8 cellular contexts compared by ENCODE assay signal in the genomic region with DNA sequence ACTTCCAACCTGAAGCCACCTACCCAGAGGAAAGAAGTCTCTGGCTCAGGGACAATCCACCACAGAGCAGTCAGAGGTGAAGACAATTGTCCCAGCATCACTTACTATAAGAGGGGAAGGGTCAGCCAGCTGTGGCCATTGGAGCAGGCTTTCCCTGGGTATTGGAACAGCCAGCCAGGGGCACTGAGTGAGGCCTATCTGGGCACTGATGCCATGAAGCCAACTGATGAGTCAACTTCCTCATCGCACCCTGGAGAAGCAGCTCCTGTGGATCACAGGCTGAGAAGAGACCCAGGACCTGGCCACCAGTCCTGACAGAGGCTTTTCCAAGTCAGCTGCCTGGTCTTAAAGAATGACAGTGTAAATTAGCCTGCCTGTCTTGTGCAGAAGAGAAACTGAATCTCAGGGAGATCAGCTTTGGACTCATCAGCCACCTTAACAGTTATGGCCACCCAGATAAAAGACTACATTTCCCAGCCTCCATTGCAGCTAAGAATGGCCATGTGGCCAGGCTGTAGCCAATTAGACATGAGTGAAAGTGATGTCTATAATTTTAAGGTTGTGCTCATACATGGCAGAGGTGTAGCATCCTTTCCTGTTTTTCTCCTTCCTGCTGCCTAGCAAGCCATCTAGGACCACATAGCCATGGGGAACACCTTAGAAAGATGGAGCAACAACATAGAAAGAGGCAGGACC. TPM values are rescaled to one million over a fixed set of nuclear protein-coding genes. Genes with fewer than 3 reads are reported as not detected.
DNase-seq lines count a peak whose midpoint lies in the region; ATAC-seq, FAIRE-seq and TF ChIP-seq lines count a peak whose summit lies in the region.

No MANE protein-coding gene starts in this region.

- POLR2A ChIA-PET in WTC11 (lab: Charles Lee): no interaction called here

- no peak overlapping the region for H3K4me2 ChIP-seq in DND-41 (ENCODE audit: insufficient read depth, low read length)

- H3K27ac ChIP-seq in DND-41 (ENCODE audit: low read length): no peak overlapping the region

- no peak for TF ChIP-seq CTCF in DND-41 (IDR thresholded peaks at IDR 0.05; ENCODE audit: borderline replicate concordance, extremely low read depth, low read length, poor library complexity, severe bottlenecking)
- TF ChIP-seq CTCF in WTC11 (IDR thresholded peaks at IDR 0.05): no peak

- peaks cover 14% of the 10 kb centered on the region for H3K4me1 Mint-ChIP-seq in WTC11

- H3K9me3 ChIP-seq in DND-41 (ENCODE audit: insufficient read depth, low read length, severe bottlenecking): no peaks in the 10 kb centered on the region

- peaks cover 10% of the 10 kb centered on the region; the same call in 1 of the 2 replicates for H3K27me3 Mint-ChIP-seq in WTC11 (ENCODE audit: low read depth)

- no peak overlapping the region for H3K4me3 Mint-ChIP-seq in WTC11

- H3K9ac ChIP-seq in DND-41 (ENCODE audit: low read depth, low read length): no peak overlapping the region

- no peak overlapping the region for H3K27ac Mint-ChIP-seq in WTC11

- TF ChIP-seq POLR2A in H54 (IDR thresholded peaks at IDR 0.05; ENCODE audit: low read depth, low read length): no peak

- ATAC-seq in DND-41 (ENCODE audit: insufficient read depth, low read depth): peak; percentile 78
- ATAC-seq in WTC11: peak; percentile 73
- ATAC-seq in left colon: peak; percentile 49
- ATAC-seq in HG03039 (IDR thresholded peaks at IDR 0.05; ENCODE audit: unreplicated experiment): no peak
- no peak for ATAC-seq in GM19455 (IDR thresholded peaks at IDR 0.05; ENCODE audit: unreplicated experiment)

- no peaks in the 10 kb centered on the region for H3K4me1 ChIP-seq in DND-41 (ENCODE audit: insufficient read depth, low read length)

- H3K79me2 ChIP-seq in DND-41 (ENCODE audit: insufficient read depth, low read length): no peaks in the 10 kb centered on the region

- no peak overlapping the region for H3K4me3 ChIP-seq in DND-41 (ENCODE audit: low read depth in 1 of 2, low read length in 2 of 2)

- H4K20me1 ChIP-seq in DND-41 (ENCODE audit: insufficient read depth, low read length): no peaks in the 10 kb centered on the region; the same call in 1 of the 2 replicates

- peaks cover 7% of the 10 kb centered on the region; the same call in 1 of the 2 replicates for H3K9me3 Mint-ChIP-seq in WTC11

- peaks cover 17% of the 10 kb centered on the region for H3K36me3 ChIP-seq in DND-41 (ENCODE audit: insufficient read depth, low read length)

- CTCF ChIA-PET in WTC11 (lab: Charles Lee): interaction anchor here (0.8 to 2.7 kb wide), 4 partner anchors 9 to 275 kb away, joined by 3 to 27 read pairs (median 6); no protein-coding TSS in a partner anchor

- H3K27me3 ChIP-seq in DND-41 (ENCODE audit: insufficient read depth, low read length, poor library complexity): no peaks in the 10 kb centered on the region

- DNase-seq in DND-41 (no peak), H54 (ENCODE audit: insufficient read length, low spot score) (peak; percentile 74), WTC11 (ENCODE audit: low spot score) (no peak), left colon (no peak), NCI-H146 treated with DMSO at 0.1 percent for 48 hours (lab: John Stamatoyannopoulos, UW; ENCODE audit: unreplicated experiment) (no peak)
- DNase-seq in stimulated activated CD4-positive, alpha-beta T cell treated with anti-CD3 and anti-CD28 coated beads, Interleukin-2, amount 100 ng/mL, for 24 hours: no peak

- no peaks in the 10 kb centered on the region for H3K36me3 Mint-ChIP-seq in WTC11

- intact Hi-C loops in left colon (cut with DNase I, micrococcal nuclease): no loop called here

- H2AFZ ChIP-seq in DND-41 (ENCODE audit: low read depth, low read length): no peak overlapping the region

- FAIRE-seq in H54 (lab: Jason Lieb, UNC): no peak

TF ChIP-seq in WTC11, 78 proteins besides CTCF, POLR2A, EP300 and RAD21:
- peak; percentile 95 for TF ChIP-seq USF2 (CRISPR knock-in tag; IDR thresholded peaks at IDR 0.05)
- no peak for TF ChIP-seq OVOL2 (CRISPR knock-in tag; IDR thresholded peaks at IDR 0.05; ENCODE audit: borderline replicate concordance)
- TF ChIP-seq, protein P1, sequence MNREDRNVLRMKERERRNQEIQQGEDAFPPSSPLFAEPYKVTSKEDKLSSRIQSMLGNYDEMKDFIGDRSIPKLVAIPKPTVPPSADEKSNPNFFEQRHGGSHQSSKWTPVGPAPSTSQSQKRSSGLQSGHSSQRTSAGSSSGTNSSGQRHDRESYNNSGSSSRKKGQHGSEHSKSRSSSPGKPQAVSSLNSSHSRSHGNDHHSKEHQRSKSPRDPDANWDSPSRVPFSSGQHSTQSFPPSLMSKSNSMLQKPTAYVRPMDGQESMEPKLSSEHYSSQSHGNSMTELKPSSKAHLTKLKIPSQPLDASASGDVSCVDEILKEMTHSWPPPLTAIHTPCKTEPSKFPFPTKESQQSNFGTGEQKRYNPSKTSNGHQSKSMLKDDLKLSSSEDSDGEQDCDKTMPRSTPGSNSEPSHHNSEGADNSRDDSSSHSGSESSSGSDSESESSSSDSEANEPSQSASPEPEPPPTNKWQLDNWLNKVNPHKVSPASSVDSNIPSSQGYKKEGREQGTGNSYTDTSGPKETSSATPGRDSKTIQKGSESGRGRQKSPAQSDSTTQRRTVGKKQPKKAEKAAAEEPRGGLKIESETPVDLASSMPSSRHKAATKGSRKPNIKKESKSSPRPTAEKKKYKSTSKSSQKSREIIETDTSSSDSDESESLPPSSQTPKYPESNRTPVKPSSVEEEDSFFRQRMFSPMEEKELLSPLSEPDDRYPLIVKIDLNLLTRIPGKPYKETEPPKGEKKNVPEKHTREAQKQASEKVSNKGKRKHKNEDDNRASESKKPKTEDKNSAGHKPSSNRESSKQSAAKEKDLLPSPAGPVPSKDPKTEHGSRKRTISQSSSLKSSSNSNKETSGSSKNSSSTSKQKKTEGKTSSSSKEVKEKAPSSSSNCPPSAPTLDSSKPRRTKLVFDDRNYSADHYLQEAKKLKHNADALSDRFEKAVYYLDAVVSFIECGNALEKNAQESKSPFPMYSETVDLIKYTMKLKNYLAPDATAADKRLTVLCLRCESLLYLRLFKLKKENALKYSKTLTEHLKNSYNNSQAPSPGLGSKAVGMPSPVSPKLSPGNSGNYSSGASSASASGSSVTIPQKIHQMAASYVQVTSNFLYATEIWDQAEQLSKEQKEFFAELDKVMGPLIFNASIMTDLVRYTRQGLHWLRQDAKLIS (CRISPR knock-in tag; IDR thresholded peaks at IDR 0.05; ENCODE audit: borderline replicate concordance): no peak
- TF ChIP-seq NFYB (CRISPR knock-in tag; conservative IDR thresholded peaks at IDR 0.05; ENCODE audit: low read depth): peak; percentile 85
- no peak for TF ChIP-seq E2F5 (CRISPR knock-in tag; IDR thresholded peaks at IDR 0.05)
- TF ChIP-seq ZBTB21 (CRISPR knock-in tag; IDR thresholded peaks at IDR 0.05; ENCODE audit: borderline replicate concordance): no peak
- TF ChIP-seq, protein P2, sequence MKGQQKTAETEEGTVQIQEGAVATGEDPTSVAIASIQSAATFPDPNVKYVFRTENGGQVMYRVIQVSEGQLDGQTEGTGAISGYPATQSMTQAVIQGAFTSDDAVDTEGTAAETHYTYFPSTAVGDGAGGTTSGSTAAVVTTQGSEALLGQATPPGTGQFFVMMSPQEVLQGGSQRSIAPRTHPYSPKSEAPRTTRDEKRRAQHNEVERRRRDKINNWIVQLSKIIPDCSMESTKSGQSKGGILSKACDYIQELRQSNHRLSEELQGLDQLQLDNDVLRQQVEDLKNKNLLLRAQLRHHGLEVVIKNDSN (CRISPR knock-in tag; IDR thresholded peaks at IDR 0.05): peak; percentile 96
- no peak for TF ChIP-seq ATF3 (CRISPR knock-in tag; conservative IDR thresholded peaks at IDR 0.05)

RNA-seq across cellular contexts. Expression of gene CHST1, which starts 19.0 kb away (rescaled TPM):
- total RNA-seq in WTC11 (2021) (2.4 to 2.6 TPM (median 2.4 TPM) in 3 replicates), left colon (1 to 10 TPM in 1 of 2 donors, under 1 TPM in 1; 0.40 to 1.4 TPM)

Comparison
In these comparisons a context has a peak if more than half of its experiments do, and no peak if none do; other contexts are left out.
1. ATAC-seq: peak in DND-41 (single experiment), WTC11 (single experiment) and left colon (single experiment); none in HG03039 (single experiment) and GM19455 (single experiment).